Comparison of ENCODE assay signal across 19 cellular contexts in genomic region chr10:110042891-110043290, GRCh38. TPM values are rescaled to one million over a fixed set of nuclear protein-coding genes. Genes with fewer than 3 reads are reported as not detected.
DNase-seq lines count a peak whose midpoint lies in the region; ATAC-seq, FAIRE-seq and TF ChIP-seq lines count a peak whose summit lies in the region.
"Had no signal": no experiment of that assay in that cellular context is flagged by ENCODE, and none has a peak within 500 bp of the region (broad histone marks: within the 10 kb centered on the region; RNA-seq: fewer than 3 reads in every experiment).

No MANE protein-coding gene starts in this region.

- CTCF ChIA-PET in HepG2 (lab: Yijun Ruan, JAX; ENCODE audit: low intra/inter-chr PET ratio, low total read pairs): no interaction called here

- no peaks in the 10 kb centered on the region for H4K20me1 ChIP-seq in HepG2 (ENCODE audit: insufficient read depth, low read length)

- BruUV-seq in HepG2 (replicated peaks; lab: Mats Ljungman, UMichigan): no TSS peak

- peaks cover 15% of the 10 kb centered on the region for H3K36me3 Mint-ChIP-seq in activated naive CD4-positive, alpha-beta T cell treated with anti-CD3 and anti-CD28 coated beads, Interleukin-2, amount 50 U/mL, for 24 hours
- peaks cover 22% of the 10 kb centered on the region for H3K36me3 Mint-ChIP-seq in T-helper 2 cell treated with Interferon-gamma antibody and Interleukin-4, amounts not matched to agents 5 μg/mL and 100 μg/mL, for 36 hours (ENCODE audit: low read depth)

- peaks cover 32% of the 10 kb centered on the region for H3K4me1 ChIP-seq in HepG2 (ENCODE audit: insufficient read depth, low read length)

- no peak for DNase-seq in activated naive CD4-positive, alpha-beta T cell treated with anti-CD3 and anti-CD28 coated beads, Interleukin-2, amount 50 U/mL, for 16 hours
- peak; percentile 50 for DNase-seq in epithelial cell of proximal tubule (ENCODE audit: low read depth)
- DNase-seq in HepG2 (ENCODE audit: low spot score): peak; percentile 58
- DNase-seq in NCI-H146 (lab: John Stamatoyannopoulos, UW): no peak
- no peak for DNase-seq in NCI-H524 treated with DMSO at 0.1 percent for 48 hours (lab: John Stamatoyannopoulos, UW)
- DNase-seq in foreskin melanocyte: no peak
- DNase-seq in T-helper 2 cell treated with Interferon-gamma antibody and Interleukin-4, amounts not matched to agents 5 μg/mL and 100 μg/mL, for 36 hours (ENCODE audit: low spot score): no peak
- DNase-seq: Caco-2, NCI-H1048, NCI-H345, NCI-H69, PC-3 had no signal

- H3K27me3 Mint-ChIP-seq in activated naive CD4-positive, alpha-beta T cell treated with anti-CD3 and anti-CD28 coated beads, Interleukin-2, amount 50 U/mL, for 24 hours: no peaks in the 10 kb centered on the region
- H3K27me3 Mint-ChIP-seq in T-helper 2 cell treated with Interferon-gamma antibody and Interleukin-4, amounts not matched to agents 5 μg/mL and 100 μg/mL, for 36 hours (ENCODE audit: low read depth): no peaks in the 10 kb centered on the region

- no peak for TF ChIP-seq RAD21 in HepG2 (CRISPR knock-in tag; IDR thresholded peaks at IDR 0.05)

- peaks cover 78% of the 10 kb centered on the region for H3K4me1 Mint-ChIP-seq in activated naive CD4-positive, alpha-beta T cell treated with anti-CD3 and anti-CD28 coated beads, Interleukin-2, amount 50 U/mL, for 24 hours
- H3K4me1 Mint-ChIP-seq in T-helper 2 cell treated with Interferon-gamma antibody and Interleukin-4, amounts not matched to agents 5 μg/mL and 100 μg/mL, for 36 hours (ENCODE audit: low read depth): peaks cover 31% of the 10 kb centered on the region

- H3K36me3 ChIP-seq in HepG2 (replicated peaks in 1 of 2; ENCODE audit: control insufficient read depth in 1 of 2, insufficient read depth in 2 of 2, low read length in 2 of 2): no peaks in the 10 kb centered on the region

- 44% methylated on average over 4 of the region's 4 CpGs for WGBS in HepG2 (ENCODE audit: low lambda C conversion rate)

- peak overlapping the region; percentile 35 for H3K27ac Mint-ChIP-seq in activated naive CD4-positive, alpha-beta T cell treated with anti-CD3 and anti-CD28 coated beads, Interleukin-2, amount 50 U/mL, for 24 hours
- H3K27ac Mint-ChIP-seq in T-helper 2 cell treated with Interferon-gamma antibody and Interleukin-4, amounts not matched to agents 5 μg/mL and 100 μg/mL, for 36 hours: no peak overlapping the region
- H3K27ac Mint-ChIP-seq: GM23338 had no signal

- H3K9me3 Mint-ChIP-seq in activated naive CD4-positive, alpha-beta T cell treated with anti-CD3 and anti-CD28 coated beads, Interleukin-2, amount 50 U/mL, for 24 hours: peaks cover 6% of the 10 kb centered on the region
- H3K9me3 Mint-ChIP-seq in T-helper 2 cell treated with Interferon-gamma antibody and Interleukin-4, amounts not matched to agents 5 μg/mL and 100 μg/mL, for 36 hours: peaks cover 15% of the 10 kb centered on the region

- H3K4me3 Mint-ChIP-seq in activated naive CD4-positive, alpha-beta T cell treated with anti-CD3 and anti-CD28 coated beads, Interleukin-2, amount 50 U/mL, for 24 hours: no peak overlapping the region
- no peak overlapping the region for H3K4me3 Mint-ChIP-seq in T-helper 2 cell treated with Interferon-gamma antibody and Interleukin-4, amounts not matched to agents 5 μg/mL and 100 μg/mL, for 36 hours
- H3K4me3 Mint-ChIP-seq: GM23338 had no signal

- no peak for TF ChIP-seq POLR2A in HepG2 (IDR thresholded peaks at IDR 0.05; ENCODE audit: insufficient read depth in 1 of 2, low read depth in 2 of 2, low read length in 2 of 2)

- peak; percentile 88 for ATAC-seq in HepG2
- ATAC-seq: GM23338, K562, PC-3 had no signal

- no peak for FAIRE-seq in HepG2 (lab: Jason Lieb, UNC)
- FAIRE-seq: GM12878, GM18507, HTR-8/SVneo, K562 had no signal

- no peak overlapping the region for H3K27ac ChIP-seq in HepG2 (ENCODE audit: extremely low read length, insufficient read depth, low read length)
- H3K27ac ChIP-seq: C4-2B had no signal

- TF ChIP-seq EP300 in HepG2 (IDR thresholded peaks at IDR 0.05; ENCODE audit: low read depth in 2 of 2, low read length in 2 of 2) (no peak), HepG2 (CRISPR knock-in tag; IDR thresholded peaks at IDR 0.05; ENCODE audit: borderline replicate concordance) (no peak)

- TF ChIP-seq CTCF in epithelial cell of proximal tubule (conservative IDR thresholded peaks at IDR 0.05; ENCODE audit: low read depth, low read length) (no peak), HepG2 (CRISPR knock-in tag; IDR thresholded peaks at IDR 0.05) (no peak)

- H2AFZ ChIP-seq in HepG2 (ENCODE audit: low read length): no peak overlapping the region
- H2AFZ ChIP-seq: GM23338 had no signal

- in situ Hi-C loops in HepG2 (cut with HindIII; ENCODE audit: extremely low pct_ligation_motif_present, low pct_unique_long_range_greater_than_20kb): no loop called here

- peaks cover 4% of the 10 kb centered on the region for H3K9me3 ChIP-seq in HepG2 (ENCODE audit: low read length)

- no peak overlapping the region for H3K9ac ChIP-seq in HepG2 (ENCODE audit: insufficient read depth, low read depth, low read length)

- intact Hi-C loops in HepG2 (cut with micrococcal nuclease; ENCODE audit: unreplicated experiment): no loop called here

- H3K27me3 ChIP-seq in HepG2 (ENCODE audit: control insufficient read depth in 1 of 2, insufficient read depth in 2 of 2, low read length in 2 of 2): no peaks in the 10 kb centered on the region

- H3K4me3 ChIP-seq in epithelial cell of proximal tubule (ENCODE audit: low read depth, low read length): peak overlapping the region; percentile 1
- no peak overlapping the region; a peak in 1 of 6 replicates for H3K4me3 ChIP-seq in HepG2 (replicated peaks in 1 of 3; ENCODE audit: insufficient read depth in 1 of 3, low read depth in 2 of 3, low read length in 3 of 3)
- H3K4me3 ChIP-seq: GM12878, GM23338, K562 had no signal

- peaks cover 18% of the 10 kb centered on the region for H3K79me2 ChIP-seq in HepG2 (ENCODE audit: insufficient read depth, low read length)

- POLR2A ChIA-PET in HepG2 (lab: Yijun Ruan, JAX): no interaction called here

- peak overlapping the region; percentile 24 for H3K4me2 ChIP-seq in HepG2 (ENCODE audit: low read depth, low read length)
- H3K4me2 ChIP-seq: GM23338 had no signal

TF ChIP-seq in HepG2, 621 proteins besides CTCF, POLR2A, EP300 and RAD21 (continues in another document):
- TF ChIP-seq, protein P1, sequence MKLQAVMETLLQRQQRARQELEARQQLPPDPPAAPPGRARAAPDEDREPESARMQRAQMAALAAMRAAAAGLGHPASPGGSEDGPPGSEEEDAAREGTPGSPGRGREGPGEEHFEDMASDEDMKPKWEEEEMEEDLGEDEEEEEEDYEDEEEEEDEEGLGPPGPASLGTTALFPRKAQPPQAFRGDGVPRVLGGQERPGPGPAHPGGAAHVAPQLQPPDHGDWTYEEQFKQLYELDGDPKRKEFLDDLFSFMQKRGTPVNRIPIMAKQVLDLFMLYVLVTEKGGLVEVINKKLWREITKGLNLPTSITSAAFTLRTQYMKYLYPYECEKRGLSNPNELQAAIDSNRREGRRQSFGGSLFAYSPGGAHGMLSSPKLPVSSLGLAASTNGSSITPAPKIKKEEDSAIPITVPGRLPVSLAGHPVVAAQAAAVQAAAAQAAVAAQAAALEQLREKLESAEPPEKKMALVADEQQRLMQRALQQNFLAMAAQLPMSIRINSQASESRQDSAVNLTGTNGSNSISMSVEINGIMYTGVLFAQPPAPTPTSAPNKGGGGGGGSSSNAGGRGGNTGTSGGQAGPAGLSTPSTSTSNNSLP (IDR thresholded peaks at IDR 0.05; ENCODE audit: low read depth, low read length): peak; percentile 22; the same call in 1 of the 2 replicates
- TF ChIP-seq ZNF501 (CRISPR knock-in tag; IDR thresholded peaks at IDR 0.05): no peak
- TF ChIP-seq NCOR1 (IDR thresholded peaks at IDR 0.05; ENCODE audit: borderline replicate concordance, low read length): peak; percentile 22; the same call in 1 of the 2 replicates
- no peak for TF ChIP-seq SIN3A (IDR thresholded peaks at IDR 0.05; ENCODE audit: borderline replicate concordance, low read depth, low read length)

RNA-seq across cellular contexts. Expression of gene ADD3, which starts 35.1 kb away (rescaled TPM):
- total RNA-seq in epithelial cell of proximal tubule (30.0 and 43.8 TPM in 2 replicates), HepG2 (2016; rRNA removed; fragmentation: Illumina TruSeq; extraction: Trizol) (57.5 and 70.2 TPM in 2 replicates)
- 23.9 and 30.3 TPM in 2 replicates for total RNA-seq in HepG2 (2016; cell fraction: cytosol; rRNA removed; fragmentation: Illumina TruSeq; extraction: Trizol; ENCODE audit: low read depth)
- total RNA-seq in HepG2 (2016; cell fraction: insoluble cytoplasmic fraction; rRNA removed; fragmentation: Illumina TruSeq; extraction: Trizol): 57.4 and 65.2 TPM in 2 replicates
- total RNA-seq in HepG2 (2016; cell fraction: membrane; rRNA removed; fragmentation: Illumina TruSeq; extraction: Trizol): 25.0 and 26.6 TPM in 2 replicates
- total RNA-seq in HepG2 (2016; cell fraction: nucleus; rRNA removed; fragmentation: Illumina TruSeq; extraction: Trizol): 41.3 and 58.5 TPM in 2 replicates
- 40.0 and 44.7 TPM in 2 replicates for polyA plus RNA-seq in HepG2 (2011; rRNA removed)
- polyA plus RNA-seq in HepG2 (2011; cell fraction: cytosol; rRNA removed): 33.8 and 59.5 TPM in 2 replicates
- 62.7 and 102 TPM in 2 replicates for polyA plus RNA-seq in HepG2 (2011; cell fraction: nucleus; rRNA removed)
- polyA plus RNA-seq in HepG2 (2012): 29.2 and 48.3 TPM in 2 replicates
- polyA plus RNA-seq in HepG2 (2016; cell fraction: cytosol; fragmentation: Illumina TruSeq; extraction: Trizol; ENCODE audit: low read depth): 1.4 and 1.6 TPM in 2 replicates
- 44.7 and 44.8 TPM in 2 replicates for polyA plus RNA-seq in HepG2 (2016; cell fraction: insoluble cytoplasmic fraction; fragmentation: Illumina TruSeq; extraction: Trizol; ENCODE audit: low read depth)
- polyA plus RNA-seq in HepG2 (2016; cell fraction: membrane; fragmentation: Illumina TruSeq; extraction: Trizol; ENCODE audit: low read depth): 5.5 and 6.0 TPM in 2 replicates
- 53.5 and 57.5 TPM in 2 replicates for polyA plus RNA-seq in HepG2 (2016; cell fraction: nucleus; fragmentation: Illumina TruSeq; extraction: Trizol; ENCODE audit: insufficient read depth, low read depth)
- 41.0 and 60.2 TPM in 2 replicates for polyA minus RNA-seq in HepG2 (2011; rRNA and poly(A)+ RNA removed; ENCODE audit: low replicate concordance)
- polyA minus RNA-seq in HepG2 (2011; cell fraction: cytosol; rRNA and poly(A)+ RNA removed): 34.7 and 44.4 TPM in 2 replicates
- 91.9 and 114 TPM in 2 replicates for polyA minus RNA-seq in HepG2 (2011; cell fraction: nucleus; rRNA and poly(A)+ RNA removed)

Comparison
In these comparisons a context has a peak if more than half of its experiments do, and no peak if none do; other contexts are left out.
1. DNase-seq: peak in epithelial cell of proximal tubule (single experiment) and HepG2 (single experiment); none in activated naive CD4-positive, alpha-beta T cell treated with anti-CD3 and anti-CD28 coated beads, Interleukin-2, amount 50 U/mL, for 16 hours (single experiment), NCI-H146 (single experiment), NCI-H524 treated with DMSO at 0.1 percent for 48 hours (single experiment), foreskin melanocyte (single experiment) and T-helper 2 cell treated with Interferon-gamma antibody and Interleukin-4, amounts not matched to agents 5 μg/mL and 100 μg/mL, for 36 hours (single experiment).